35 cellular contexts compared by ENCODE assay signal in the genomic region with DNA sequence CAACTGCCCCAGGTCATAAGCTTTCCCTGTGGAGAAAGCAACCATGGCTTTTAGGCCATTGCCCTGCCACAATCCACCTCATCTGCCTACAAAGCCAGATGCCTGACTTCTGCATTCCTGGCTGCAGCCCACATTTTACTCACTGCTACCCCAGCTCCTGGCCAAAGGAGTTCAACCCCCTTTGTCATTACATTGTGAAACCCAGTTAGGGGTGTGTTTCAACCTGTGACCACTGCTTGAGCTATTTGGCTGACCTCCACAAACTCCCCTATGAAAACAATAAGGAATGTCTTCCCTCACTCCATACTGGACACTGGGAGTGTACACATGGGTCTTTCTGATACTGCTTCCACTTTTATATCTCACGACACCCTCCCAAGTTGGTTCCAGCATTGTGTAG.
"Had no signal": no experiment of that assay in that cellular context is flagged by ENCODE, and none has a peak within 500 bp of the region (broad histone marks: within the 10 kb centered on the region; RNA-seq: fewer than 3 reads in every experiment).

No MANE protein-coding gene starts in this region.

- H3K4me1 Mint-ChIP-seq: activated CD4-positive, alpha-beta memory T cell treated with anti-CD3 and anti-CD28 coated beads, Interleukin-2, amount 10 ng/mL, durations not matched to agents 7 days and 5 days; activated CD4-positive, alpha-beta T cell treated with anti-CD3 and anti-CD28 coated beads for 36 hours; activated CD4-positive, alpha-beta T cell treated with anti-CD3 and anti-CD28 coated beads, Interleukin-2, amount 10 ng/mL, durations not matched to agents 7 days and 5 days; activated CD8-positive, alpha-beta memory T cell treated with anti-CD3 and anti-CD28 coated beads, Interleukin-2, amount 10 ng/mL, durations not matched to agents 7 days and 5 days; activated naive CD4-positive, alpha-beta T cell treated with anti-CD3 and anti-CD28 coated beads, Interleukin-2, amount 10 ng/mL, durations not matched to agents 7 days and 5 days; activated naive CD4-positive, alpha-beta T cell treated with anti-CD3 and anti-CD28 coated beads, Interleukin-2, amount 50 U/mL, for 24 hours; activated naive CD8-positive, alpha-beta T cell treated with anti-CD3 and anti-CD28 coated beads, Interleukin-2, amount 10 ng/mL, durations not matched to agents 7 days and 5 days; activated naive CD8-positive, alpha-beta T cell treated with anti-CD3 and anti-CD28 coated beads, Interleukin-2, amount 50 U/mL, for 24 hours; brain; WTC11 had no signal

- DNase-seq: activated CD4-positive, alpha-beta memory T cell treated with anti-CD3 and anti-CD28 coated beads, Interleukin-2, amount 10 ng/mL, durations not matched to agents 7 days and 5 days; activated CD4-positive, alpha-beta T cell treated with anti-CD3 and anti-CD28 coated beads for 1 hour; activated CD4-positive, alpha-beta T cell treated with anti-CD3 and anti-CD28 coated beads for 36 hours; activated CD4-positive, alpha-beta T cell treated with anti-CD3 and anti-CD28 coated beads for 48 hours; activated CD4-positive, alpha-beta T cell treated with anti-CD3 and anti-CD28 coated beads, Interleukin-2, amount 10 ng/mL, durations not matched to agents 7 days and 5 days; activated CD4-positive, alpha-beta T cell treated with anti-CD3 and anti-CD28 coated beads, Interleukin-2, amount 50 U/mL, for 48 hours; activated CD4-positive, CD25-positive, alpha-beta regulatory T cell; activated CD8-positive, alpha-beta memory T cell treated with anti-CD3 and anti-CD28 coated beads for 24 hours; activated CD8-positive, alpha-beta memory T cell treated with anti-CD3 and anti-CD28 coated beads, Interleukin-2, amount 10 ng/mL, durations not matched to agents 7 days and 5 days; activated CD8-positive, alpha-beta memory T cell treated with anti-CD3 and anti-CD28 coated beads, Interleukin-2, amount 50 U/mL, for 48 hours; activated CD8-positive, alpha-beta T cell treated with anti-CD3 and anti-CD28 coated beads, Interleukin-2, amount 10 ng/mL, durations not matched to agents 7 days and 5 days; activated effector memory CD4-positive, alpha-beta T cell treated with Interleukin-2 at 50 U/mL for 16 hours; activated gamma-delta T cell; activated naive CD4-positive, alpha-beta T cell treated with anti-CD3 and anti-CD28 coated beads, Interleukin-2, amount 10 ng/mL, durations not matched to agents 7 days and 5 days; activated naive CD4-positive, alpha-beta T cell treated with Interleukin-2 at 50 U/mL for 16 hours; activated naive CD8-positive, alpha-beta T cell treated with anti-CD3 and anti-CD28 coated beads, Interleukin-2, amount 10 ng/mL, durations not matched to agents 7 days and 5 days; activated naive CD8-positive, alpha-beta T cell treated with anti-CD3 and anti-CD28 coated beads, Interleukin-2, amount 50 U/mL, for 24 hours; activated T-cell treated with anti-CD3 and anti-CD28 coated beads, Interleukin-2, amount 50 U/mL, for 24 hours; activated T-cell treated with anti-CD3 and anti-CD28 coated beads, Interleukin-2, amount 50 U/mL, for 48 hours; amygdala; anterior cingulate cortex; central memory CD4-positive, alpha-beta T cell; T-helper 1 cell; T-helper 2 cell; T-helper 9 cell; WERI-Rb-1 had no signal

- H3K4me3 ChIP-seq: ascending aorta had no signal

- H3K27me3 Mint-ChIP-seq: activated CD4-positive, alpha-beta memory T cell treated with anti-CD3 and anti-CD28 coated beads, Interleukin-2, amount 10 ng/mL, durations not matched to agents 7 days and 5 days; activated CD4-positive, alpha-beta T cell treated with anti-CD3 and anti-CD28 coated beads for 36 hours; activated CD4-positive, alpha-beta T cell treated with anti-CD3 and anti-CD28 coated beads, Interleukin-2, amount 10 ng/mL, durations not matched to agents 7 days and 5 days; activated CD8-positive, alpha-beta memory T cell treated with anti-CD3 and anti-CD28 coated beads, Interleukin-2, amount 10 ng/mL, durations not matched to agents 7 days and 5 days; activated naive CD4-positive, alpha-beta T cell treated with anti-CD3 and anti-CD28 coated beads, Interleukin-2, amount 10 ng/mL, durations not matched to agents 7 days and 5 days; activated naive CD4-positive, alpha-beta T cell treated with anti-CD3 and anti-CD28 coated beads, Interleukin-2, amount 50 U/mL, for 24 hours; activated naive CD8-positive, alpha-beta T cell; activated naive CD8-positive, alpha-beta T cell treated with anti-CD3 and anti-CD28 coated beads, Interleukin-2, amount 10 ng/mL, durations not matched to agents 7 days and 5 days; activated naive CD8-positive, alpha-beta T cell treated with anti-CD3 and anti-CD28 coated beads, Interleukin-2, amount 50 U/mL, for 24 hours; brain had no signal

- H3K27ac Mint-ChIP-seq: activated CD4-positive, alpha-beta memory T cell treated with anti-CD3 and anti-CD28 coated beads, Interleukin-2, amount 10 ng/mL, durations not matched to agents 7 days and 5 days; activated CD4-positive, alpha-beta T cell treated with anti-CD3 and anti-CD28 coated beads for 36 hours; activated CD4-positive, alpha-beta T cell treated with anti-CD3 and anti-CD28 coated beads, Interleukin-2, amount 10 ng/mL, durations not matched to agents 7 days and 5 days; activated CD8-positive, alpha-beta memory T cell treated with anti-CD3 and anti-CD28 coated beads, Interleukin-2, amount 10 ng/mL, durations not matched to agents 7 days and 5 days; activated CD8-positive, alpha-beta T cell treated with anti-CD3 and anti-CD28 coated beads, Interleukin-2, amount 10 ng/mL, durations not matched to agents 7 days and 5 days; activated naive CD4-positive, alpha-beta T cell treated with anti-CD3 and anti-CD28 coated beads, Interleukin-2, amount 10 ng/mL, durations not matched to agents 7 days and 5 days; activated naive CD4-positive, alpha-beta T cell treated with anti-CD3 and anti-CD28 coated beads, Interleukin-2, amount 50 U/mL, for 24 hours; activated naive CD8-positive, alpha-beta T cell; activated naive CD8-positive, alpha-beta T cell treated with anti-CD3 and anti-CD28 coated beads, Interleukin-2, amount 10 ng/mL, durations not matched to agents 7 days and 5 days; activated naive CD8-positive, alpha-beta T cell treated with anti-CD3 and anti-CD28 coated beads, Interleukin-2, amount 50 U/mL, for 24 hours; activated T-cell treated with anti-CD3 and anti-CD28 coated beads, Interleukin-2, amount 50 U/mL, for 24 hours; activated T-helper 2 cell treated with anti-CD3 and anti-CD28 coated beads, Interferon-gamma antibody, Interleukin-2, Interleukin-4, amounts not matched to agents 10 μg/mL and 5 μg/mL and 100 μg/mL, durations not matched to agents 14 hours and 24 hours and 36 hours; brain; T-helper 1 cell treated with Interleukin-12 subunit alpha and Interleukin-12 subunit beta and Interleukin-4 antibody, amounts not matched to agents 30 μg/mL and 1 μg/mL, for 36 hours; T-helper 2 cell treated with Interferon-gamma antibody and Interleukin-4, amounts not matched to agents 5 μg/mL and 100 μg/mL, for 36 hours; WTC11 had no signal

- H3K36me3 Mint-ChIP-seq: activated CD8-positive, alpha-beta memory T cell treated with anti-CD3 and anti-CD28 coated beads, Interleukin-2, amount 10 ng/mL, durations not matched to agents 7 days and 5 days; activated naive CD4-positive, alpha-beta T cell treated with anti-CD3 and anti-CD28 coated beads, Interleukin-2, amount 10 ng/mL, durations not matched to agents 7 days and 5 days; activated naive CD4-positive, alpha-beta T cell treated with anti-CD3 and anti-CD28 coated beads, Interleukin-2, amount 50 U/mL, for 24 hours; activated naive CD8-positive, alpha-beta T cell; activated naive CD8-positive, alpha-beta T cell treated with anti-CD3 and anti-CD28 coated beads, Interleukin-2, amount 10 ng/mL, durations not matched to agents 7 days and 5 days; brain had no signal

- H3K4me3 Mint-ChIP-seq: activated CD4-positive, alpha-beta memory T cell treated with anti-CD3 and anti-CD28 coated beads, Interleukin-2, amount 10 ng/mL, durations not matched to agents 7 days and 5 days; activated CD4-positive, alpha-beta T cell treated with anti-CD3 and anti-CD28 coated beads for 36 hours; activated CD4-positive, alpha-beta T cell treated with anti-CD3 and anti-CD28 coated beads, Interleukin-2, amount 10 ng/mL, durations not matched to agents 7 days and 5 days; activated CD8-positive, alpha-beta memory T cell treated with anti-CD3 and anti-CD28 coated beads, Interleukin-2, amount 10 ng/mL, durations not matched to agents 7 days and 5 days; activated CD8-positive, alpha-beta T cell treated with anti-CD3 and anti-CD28 coated beads, Interleukin-2, amount 10 ng/mL, durations not matched to agents 7 days and 5 days; activated naive CD4-positive, alpha-beta T cell treated with anti-CD3 and anti-CD28 coated beads, Interleukin-2, amount 10 ng/mL, durations not matched to agents 7 days and 5 days; activated naive CD4-positive, alpha-beta T cell treated with anti-CD3 and anti-CD28 coated beads, Interleukin-2, amount 50 U/mL, for 24 hours; activated naive CD8-positive, alpha-beta T cell; activated naive CD8-positive, alpha-beta T cell treated with anti-CD3 and anti-CD28 coated beads, Interleukin-2, amount 10 ng/mL, durations not matched to agents 7 days and 5 days; activated naive CD8-positive, alpha-beta T cell treated with anti-CD3 and anti-CD28 coated beads, Interleukin-2, amount 50 U/mL, for 24 hours; activated T-cell treated with anti-CD3 and anti-CD28 coated beads, Interleukin-2, amount 50 U/mL, for 24 hours; brain; T-helper 1 cell treated with Interleukin-12 subunit alpha and Interleukin-12 subunit beta and Interleukin-4 antibody, amounts not matched to agents 30 μg/mL and 1 μg/mL, for 36 hours; T-helper 2 cell treated with Interferon-gamma antibody and Interleukin-4, amounts not matched to agents 5 μg/mL and 100 μg/mL, for 36 hours; WTC11 had no signal

- H3K9me3 Mint-ChIP-seq: activated CD4-positive, alpha-beta T cell treated with anti-CD3 and anti-CD28 coated beads, Interleukin-2, amount 10 ng/mL, durations not matched to agents 7 days and 5 days; activated naive CD4-positive, alpha-beta T cell treated with anti-CD3 and anti-CD28 coated beads, Interleukin-2, amount 50 U/mL, for 24 hours had no signal

- H3K27me3 ChIP-seq: ascending aorta had no signal

- H3K27ac ChIP-seq: ascending aorta, WERI-Rb-1 had no signal

- H3K9me3 ChIP-seq: ascending aorta had no signal

- H3K4me1 ChIP-seq: ascending aorta had no signal

- H3K36me3 ChIP-seq: ascending aorta, WERI-Rb-1 had no signal

- ATAC-seq: activated CD4-positive, alpha-beta T cell treated with anti-CD3 and anti-CD28 coated beads for 36 hours; activated CD4-positive, CD25-positive, alpha-beta regulatory T cell treated with anti-CD3 and anti-CD28 coated beads, Interleukin-2, amount 50 U/mL, for 24 hours; activated CD8-positive, alpha-beta memory T cell treated with anti-CD3 and anti-CD28 coated beads, Interleukin-2, amount 10 ng/mL, durations not matched to agents 7 days and 5 days; activated CD8-positive, alpha-beta T cell treated with anti-CD3 and anti-CD28 coated beads, Interleukin-2, amount 10 ng/mL, durations not matched to agents 7 days and 5 days; activated naive CD8-positive, alpha-beta T cell treated with anti-CD3 and anti-CD28 coated beads, Interleukin-2, amount 50 U/mL, for 24 hours; WTC11 had no signal
